Comparison of ENCODE assay signal across 8 cellular contexts in genomic region chr17:17237026-17237799, GRCh38. TPM values are rescaled to one million over a fixed set of nuclear protein-coding genes. Genes with fewer than 3 reads are reported as not detected.
DNase-seq lines count a peak whose midpoint lies in the region; ATAC-seq, FAIRE-seq and TF ChIP-seq lines count a peak whose summit lies in the region.

FLCN (minus strand) TSS chr17:17237168; CDS start chr17:17228137, 9,031 bp downstream.

- intact Hi-C loops in T-helper 2 cell treated with Interferon-gamma antibody and Interleukin-4, amounts not matched to agents 100 ng/mL and 5 ng/mL, for 36 hours (cut with micrococcal nuclease) = loop anchor here (1.0 to 5.0 kb wide), 3 partner anchors 44 to 195 kb away; partner anchors contain the start of genes COPS3, MPRIP and NT5M

- H3K36me3 ChIP-seq in right atrium auricular region = peaks cover 5% of the 10 kb centered on the region

- no peaks in the 10 kb centered on the region for H3K27me3 ChIP-seq in right atrium auricular region

- peak; percentile 40 for ATAC-seq in GM18499 (IDR thresholded peaks at IDR 0.05; ENCODE audit: insufficient read depth, unreplicated experiment)
- peak; percentile 90 for ATAC-seq in HG02885 (IDR thresholded peaks at IDR 0.05; ENCODE audit: poor library complexity, unreplicated experiment)

- DNase-seq in NCI-H1694 (lab: John Stamatoyannopoulos, UW) (peak; percentile 72), anterior cingulate cortex (lab: John Stamatoyannopoulos, UW) (peak; percentile 38 to 93 (median 84)), right atrium auricular region (ENCODE audit: low spot score) (peak; percentile 96), pulmonary artery endothelial cell (ENCODE audit: low read depth, low spot score) (peak; percentile 52), urothelium cell line (ENCODE audit: low spot score) (peak; percentile 91)

- no peak for FAIRE-seq in urothelium cell line (lab: Jason Lieb, UNC)

- peak within 1 kb of the TSS; percentile 90 to 94 for H3K27ac ChIP-seq in right atrium auricular region

- H3K4me3 ChIP-seq in right atrium auricular region = peak within 1 kb of the TSS; percentile 81 to 100

- no peaks in the 10 kb centered on the region for H3K9me3 ChIP-seq in right atrium auricular region

- H3K4me1 ChIP-seq in right atrium auricular region = peaks cover 0 to 22% of the 10 kb centered on the region in 2 donors

- TF ChIP-seq CTCF in right atrium auricular region (IDR thresholded peaks at IDR 0.05) = no peak

RNA-seq across cellular contexts. Expression of gene FLCN, which starts in this region (rescaled TPM):
- 44.4 and 47.0 TPM in 2 replicates for total RNA-seq in T-helper 2 cell treated with Interferon-gamma antibody and Interleukin-4, amounts not matched to agents 100 ng/mL and 5 ng/mL, for 36 hours
- 10 to 100 TPM; 22.7 to 23.7 TPM for total RNA-seq in right atrium auricular region
- total RNA-seq in pulmonary artery endothelial cell = 40.3 and 42.0 TPM in 2 replicates

Comparison
In these comparisons a context has a peak if more than half of its experiments do, and no peak if none do; other contexts are left out.
1. Peak in every context shown above with its lines: DNase-seq, ATAC-seq, H3K4me3 ChIP-seq and H3K27ac ChIP-seq.